Comparison of ENCODE assay signal across 9 cellular contexts in the genomic region with DNA sequence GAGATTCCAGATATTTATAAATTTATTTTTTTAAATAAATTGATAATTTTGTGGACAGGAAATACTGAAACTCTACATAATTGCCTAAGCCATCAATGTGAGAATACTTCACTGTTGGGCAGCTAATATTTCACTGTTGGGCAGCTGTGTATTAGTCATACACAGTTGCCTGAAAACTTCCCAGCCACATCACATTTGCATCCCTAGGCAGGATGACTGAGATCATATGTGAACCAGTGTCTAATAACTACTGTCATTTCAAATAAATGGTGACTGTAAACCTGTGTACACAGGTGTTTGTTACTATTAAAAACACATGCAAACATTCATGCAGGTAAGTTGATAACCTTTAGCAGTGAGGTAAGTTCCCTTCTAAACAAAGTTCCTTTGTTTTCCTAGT. TPM values are rescaled to one million over a fixed set of nuclear protein-coding genes. Genes with fewer than 3 reads are reported as not detected.
DNase-seq lines count a peak whose midpoint lies in the region; ATAC-seq and TF ChIP-seq lines count a peak whose summit lies in the region.
"Had no signal": no experiment of that assay in that cellular context is flagged by ENCODE, and none has a peak within 500 bp of the region (broad histone marks: within the 10 kb centered on the region; RNA-seq: fewer than 3 reads in every experiment).

No MANE protein-coding gene starts in this region.

- BruUV-seq in mammary epithelial cell (replicated peaks; lab: Mats Ljungman, UMichigan): no TSS peak

- DNase-seq in AG08395 (ENCODE audit: low spot score) (peak; percentile 52), mammary epithelial cell (peak; percentile 86), T-helper 17 cell (no peak), T-cell (no peak), Kasumi-1 (lab: John Stamatoyannopoulos, UW) (no peak)
- no peak for DNase-seq in activated CD8-positive, alpha-beta memory T cell treated with anti-CD3 and anti-CD28 coated beads, Interleukin-2, amount 50 U/mL, for 4 hours
- DNase-seq: activated T-cell treated with anti-CD3 and anti-CD28 coated beads, Interleukin-2, amount 50 U/mL, for 4 hours had no signal

- H3K9ac ChIP-seq in mammary epithelial cell (ENCODE audit: insufficient read depth, low read length): no peak overlapping the region

- POLR2A ChIA-PET in T-cell (lab: Charles Lee): no interaction called here

- H4K20me1 ChIP-seq in mammary epithelial cell (ENCODE audit: insufficient read depth, low read length): no peaks in the 10 kb centered on the region

- H3K27me3 ChIP-seq in mammary epithelial cell (ENCODE audit: insufficient read depth, low read length): no peaks in the 10 kb centered on the region

- H3K4me3 Mint-ChIP-seq in T-helper 17 cell: no peak overlapping the region
- H3K4me3 Mint-ChIP-seq in T-cell: no peak overlapping the region
- H3K4me3 Mint-ChIP-seq: activated T-cell treated with anti-CD3 and anti-CD28 coated beads, Interleukin-2, amount 50 U/mL, for 4 hours had no signal

- peaks cover 6% of the 10 kb centered on the region for H3K36me3 Mint-ChIP-seq in T-helper 17 cell (ENCODE audit: low read depth)
- H3K36me3 Mint-ChIP-seq in T-cell: peaks cover 52% of the 10 kb centered on the region

- H3K4me1 ChIP-seq in mammary epithelial cell (ENCODE audit: insufficient read depth, low read length): peaks cover 4% of the 10 kb centered on the region

- no peaks in the 10 kb centered on the region for H3K36me3 ChIP-seq in mammary epithelial cell (ENCODE audit: insufficient read depth, low read length)

- H3K27ac Mint-ChIP-seq in T-helper 17 cell: no peak overlapping the region
- no peak overlapping the region for H3K27ac Mint-ChIP-seq in T-cell

- H3K4me1 Mint-ChIP-seq in T-helper 17 cell (no peaks in the 10 kb centered on the region), T-cell (no peaks in the 10 kb centered on the region)

- H2AFZ ChIP-seq in mammary epithelial cell (ENCODE audit: low read depth, low read length): no peak overlapping the region

- H3K9me3 ChIP-seq in mammary epithelial cell (replicated peaks; ENCODE audit: insufficient read depth, low read length) (no peaks in the 10 kb centered on the region), T-helper 17 cell (ENCODE audit: control insufficient read depth, low read length, poor library complexity, severe bottlenecking) (no peaks in the 10 kb centered on the region)

- dilution Hi-C loops in mammary epithelial cell (cut with HindIII; ENCODE audit: low sequenced_read_pairs): no loop called here

- no peak overlapping the region for H3K4me2 ChIP-seq in mammary epithelial cell (ENCODE audit: insufficient read depth, low read depth, low read length)

- CTCF ChIA-PET in mammary epithelial cell (lab: Charles Lee; ENCODE audit: low non-redundant PET) (no interaction called here), T-cell (lab: Charles Lee) (no interaction called here)

- H3K4me3 ChIP-seq in mammary epithelial cell (replicated peaks in 1 of 3; ENCODE audit: insufficient read depth in 1 of 3, low read depth in 2 of 3, low read length in 3 of 3): no peak overlapping the region

- no peaks in the 10 kb centered on the region for H3K79me2 ChIP-seq in mammary epithelial cell (ENCODE audit: insufficient read depth, low read length)

- in situ Hi-C loops in mammary epithelial cell (cut with MboI; ENCODE audit: low sequenced_read_pairs in 2 of 2): no loop called here

- H3K27me3 Mint-ChIP-seq in T-helper 17 cell (no peaks in the 10 kb centered on the region), T-cell (no peaks in the 10 kb centered on the region)

- intact Hi-C loops in mammary epithelial cell (cut with micrococcal nuclease): loop anchor here (10.0 kb wide), 2 partner anchors 109 to 209 kb away; no protein-coding TSS in a partner anchor

- H3K9me3 Mint-ChIP-seq in T-cell: peaks cover 0 to 7% (median 5%) of the 10 kb centered on the region in 3 donors
- H3K9me3 Mint-ChIP-seq: activated T-cell treated with anti-CD3 and anti-CD28 coated beads, Interleukin-2, amount 50 U/mL, for 4 hours had no signal

- H3K27ac ChIP-seq in mammary epithelial cell (ENCODE audit: insufficient read depth, low read depth, low read length): peak overlapping the region; percentile 40

- ATAC-seq in GM21381 (IDR thresholded peaks at IDR 0.05; ENCODE audit: unreplicated experiment): peak; percentile 86
- peak; percentile 91 for ATAC-seq in HG03457 (IDR thresholded peaks at IDR 0.05; ENCODE audit: unreplicated experiment)
- ATAC-seq in T-helper 17 cell: no peak
- no peak for ATAC-seq in T-cell (replicated peaks in 1 of 4)
- ATAC-seq: activated T-cell treated with anti-CD3 and anti-CD28 coated beads, Interleukin-2, amount 50 U/mL, for 4 hours had no signal

- no peak for TF ChIP-seq CTCF in mammary epithelial cell (conservative IDR thresholded peaks at IDR 0.05 in 1 of 2, IDR thresholded peaks at IDR 0.05 in 1 of 2; ENCODE audit: extremely low read depth in 1 of 2, insufficient read depth in 1 of 2, low read depth in 1 of 2, low read length in 2 of 2)

RNA-seq across cellular contexts. Expression of a gene that starts 43.9 kb away (rescaled TPM):
- 10 to 100 TPM; 46.3 to 97.0 TPM for total RNA-seq in mammary epithelial cell
- 20.2 TPM for polyA plus RNA-seq in mammary epithelial cell
- 74.9 TPM for polyA minus RNA-seq in mammary epithelial cell
- 1 to 10 TPM; 5.6 to 6.0 TPM for total RNA-seq in T-helper 17 cell
- 10 to 100 TPM in 1 of 5 donors, 1 to 10 TPM in 4; 7.1 to 11.0 (median 8.6) TPM for total RNA-seq in T-cell

RNA-seq across cellular contexts. Expression of a gene that starts 44.1 kb away (rescaled TPM):
- total RNA-seq in mammary epithelial cell (10 to 100 TPM; 20.0 to 20.5 TPM), T-helper 17 cell (10 to 100 TPM; 16.0 to 18.9 TPM), T-cell (10 to 100 TPM; 18.5 to 22.6 (median 20.8) TPM)
- polyA plus RNA-seq in mammary epithelial cell: 4.7 TPM
- 1.8 TPM for polyA minus RNA-seq in mammary epithelial cell

Comparison
In these comparisons a context has a peak if more than half of its experiments do, and no peak if none do; other contexts are left out.
1. DNase-seq: peak in AG08395 (single experiment) and mammary epithelial cell (single experiment); none in T-helper 17 cell (0 of 3), activated CD8-positive, alpha-beta memory T cell treated with anti-CD3 and anti-CD28 coated beads, Interleukin-2, amount 50 U/mL, for 4 hours (single experiment), T-cell (0 of 34) and Kasumi-1 (0 of 2).
2. ATAC-seq: peak in GM21381 (single experiment) and HG03457 (single experiment); none in T-helper 17 cell (single experiment) and T-cell (0 of 4).